ENCODE assay signal across 1 cellular context in genomic region chr15:73346735-73347312, GRCh38.
TF ChIP-seq lines count a peak whose summit lies in the region.

No MANE protein-coding gene starts in this region.

TF ChIP-seq in H1, 55 proteins besides CTCF, POLR2A, EP300 and RAD21 (continued from another document):
- TF ChIP-seq MAX (IDR thresholded peaks at IDR 0.05), result peak; percentile 68
- TF ChIP-seq CREB1 (IDR thresholded peaks at IDR 0.05), result no peak; the same call in 1 of the 2 replicates
- TF ChIP-seq RNF2 (IDR thresholded peaks at IDR 0.05; ENCODE audit: borderline replicate concordance, low read depth, low read length, missing control alignments, poor library complexity, severe bottlenecking), result no peak
- TF ChIP-seq, protein P1, sequence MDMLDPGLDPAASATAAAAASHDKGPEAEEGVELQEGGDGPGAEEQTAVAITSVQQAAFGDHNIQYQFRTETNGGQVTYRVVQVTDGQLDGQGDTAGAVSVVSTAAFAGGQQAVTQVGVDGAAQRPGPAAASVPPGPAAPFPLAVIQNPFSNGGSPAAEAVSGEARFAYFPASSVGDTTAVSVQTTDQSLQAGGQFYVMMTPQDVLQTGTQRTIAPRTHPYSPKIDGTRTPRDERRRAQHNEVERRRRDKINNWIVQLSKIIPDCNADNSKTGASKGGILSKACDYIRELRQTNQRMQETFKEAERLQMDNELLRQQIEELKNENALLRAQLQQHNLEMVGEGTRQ (IDR thresholded peaks at IDR 0.05; ENCODE audit: low read length), result no peak
